ENCODE assay signal across 9 cellular contexts in the genomic region with DNA sequence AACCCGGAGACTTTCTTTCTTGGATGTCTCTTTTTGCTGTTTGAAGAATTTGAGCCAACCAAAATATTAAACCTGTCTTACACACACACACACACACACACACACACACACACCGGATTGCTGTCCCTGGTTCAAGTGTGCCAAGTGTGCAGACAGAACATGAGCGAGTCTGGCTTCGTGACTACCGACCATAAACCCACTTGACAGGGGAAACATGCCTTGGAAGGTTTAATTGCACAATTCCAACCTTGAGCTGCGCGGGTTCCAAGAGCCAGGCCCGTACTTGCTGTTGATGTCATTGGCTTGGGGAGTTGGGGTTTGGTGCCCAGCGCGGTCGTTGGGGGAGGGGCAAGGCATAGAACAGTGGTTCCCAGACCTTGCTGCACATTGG. TPM values are rescaled to one million over a fixed set of nuclear protein-coding genes. Genes with fewer than 3 reads are reported as not detected.
DNase-seq lines count a peak whose midpoint lies in the region; ATAC-seq and TF ChIP-seq lines count a peak whose summit lies in the region.
"Had no signal": no experiment of that assay in that cellular context is flagged by ENCODE, and none has a peak within 500 bp of the region (broad histone marks: within the 10 kb centered on the region; RNA-seq: fewer than 3 reads in every experiment).

No MANE protein-coding gene starts in this region.

- H3K27me3 ChIP-seq in body of pancreas (no peaks in the 10 kb centered on the region), spleen (replicated peaks in 1 of 7) (peaks cover 4 to 71% (median 20%) of the 10 kb centered on the region in 7 donors)

- H3K9me3 Mint-ChIP-seq in HFFc6: no peaks in the 10 kb centered on the region

- H3K4me3 ChIP-seq in body of pancreas (peak overlapping the region in 1 of 2 donors; percentile 50), spleen (peak overlapping the region in 5 of 8 donors; percentile 49 to 76 (median 60))

- TF ChIP-seq CTCF in HFFc6 (IDR thresholded peaks at IDR 0.05) (no peak), body of pancreas (IDR thresholded peaks at IDR 0.05) (no peak), spleen (IDR thresholded peaks at IDR 0.05 in 8 of 11, conservative IDR thresholded peaks at IDR 0.05 in 3 of 11) (no peak)

- peak overlapping the region; percentile 79 for H3K27ac Mint-ChIP-seq in HFFc6

- 19 to 24% methylated on average over 10 to 11 of the region's 11 CpGs for WGBS in body of pancreas, 2 donors
- 58 to 72% (median 68%) methylated on average over 11 of the region's 11 CpGs for WGBS in spleen, 5 donors

- H3K27ac ChIP-seq in body of pancreas: peak overlapping the region; percentile 80 to 94 (median 90)
- H3K27ac ChIP-seq in spleen: peak overlapping the region in 3 of 8 donors; percentile 84 to 93 (median 88)

- peaks cover 1% of the 10 kb centered on the region for H3K27me3 Mint-ChIP-seq in HFFc6 (ENCODE audit: insufficient read depth)

- H3K36me3 ChIP-seq in body of pancreas (replicated peaks in 1 of 2; ENCODE audit: insufficient read depth in 1 of 2, low read depth in 2 of 2) (no peaks in the 10 kb centered on the region), spleen (no peaks in the 10 kb centered on the region)

- H3K4me1 ChIP-seq in body of pancreas (peaks cover 44% of the 10 kb centered on the region), spleen (peaks cover 0 to 29% (median 11%) of the 10 kb centered on the region in 6 donors)

- peak in 2 of 3 donors; percentile 61 to 68 for TF ChIP-seq POLR2A in body of pancreas (IDR thresholded peaks at IDR 0.05)
- TF ChIP-seq POLR2A in spleen (IDR thresholded peaks at IDR 0.05): no peak

- H3K4me1 Mint-ChIP-seq in HFFc6 (ENCODE audit: low read depth): peaks cover 59% of the 10 kb centered on the region

- H3K36me3 Mint-ChIP-seq in HFFc6 (ENCODE audit: low read depth): peaks cover 41% of the 10 kb centered on the region

- H3K4me3 Mint-ChIP-seq in HFFc6: peak overlapping the region; percentile 89

- DNase-seq in HFFc6 (no peak), body of pancreas (peak; percentile 72 to 79 (median 78)), iris pigment epithelial cell (ENCODE audit: low read depth) (peak; percentile 66), spleen (no peak), DMS 273 treated with DMSO at 0.1 percent for 48 hours (lab: John Stamatoyannopoulos, UW) (no peak), pons (ENCODE audit: low spot score) (no peak), cortex of kidney (lab: John Stamatoyannopoulos, UW) (no peak)
- DNase-seq in stimulated activated naive CD8-positive, alpha-beta T cell treated with anti-CD3 and anti-CD28 coated beads, Interleukin-15, Interleukin-2, amounts not matched to agents 100 U/mL and 50 U/mL, for 24 hours: no peak
- DNase-seq: activated CD4-positive, CD25-positive, alpha-beta regulatory T cell treated with anti-CD3 and anti-CD28 coated beads, Interleukin-2, amount 50 U/mL, for 72 hours had no signal

- peak; percentile 45 for ATAC-seq in body of pancreas
- ATAC-seq in stimulated activated naive CD8-positive, alpha-beta T cell treated with anti-CD3 and anti-CD28 coated beads, Interleukin-15, Interleukin-2, amounts not matched to agents 100 U/mL and 50 U/mL, for 24 hours: no peak

- no peaks in the 10 kb centered on the region for H3K9me3 ChIP-seq in body of pancreas
- no peaks in the 10 kb centered on the region for H3K9me3 ChIP-seq in spleen

- intact Hi-C loops in body of pancreas (cut with DNase I): no loop called here
- intact Hi-C loops in spleen (cut with DNase I; ENCODE audit: low total_unique reads): loop anchor here (10.0 kb wide), 1 partner anchor 84 kb away; no protein-coding TSS in a partner anchor

RNA-seq across cellular contexts. Expression of a gene that starts 1.7 kb away (rescaled TPM):
- total RNA-seq in HFFc6 (2021; fragmentation: NEBNext Ultra II Directional; extraction: Animal tissue kit (Norgen Biotek cat#: 25700)): 10 to 100 TPM; 69.9 to 87.2 (median 77.0) TPM
- 10 to 100 TPM; 42.5 to 44.2 TPM for total RNA-seq in body of pancreas
- 10 to 100 TPM; 15.1 to 35.2 (median 27.9) TPM for total RNA-seq in spleen
- 1 to 10 TPM; 1.1 to 2.3 (median 1.6) TPM for polyA plus RNA-seq in spleen

Comparison
In these comparisons a context has a peak if more than half of its experiments do, and no peak if none do; other contexts are left out.
1. DNase-seq: peak in body of pancreas (4 of 4) and iris pigment epithelial cell (single experiment); none in HFFc6 (single experiment), spleen (single experiment), DMS 273 treated with DMSO at 0.1 percent for 48 hours (single experiment), pons (single experiment), cortex of kidney (single experiment) and stimulated activated naive CD8-positive, alpha-beta T cell treated with anti-CD3 and anti-CD28 coated beads, Interleukin-15, Interleukin-2, amounts not matched to agents 100 U/mL and 50 U/mL, for 24 hours (single experiment).
2. POLR2A ChIP-seq: peak in body of pancreas (2 of 3); none in spleen (0 of 3).